In the genomic region with DNA sequence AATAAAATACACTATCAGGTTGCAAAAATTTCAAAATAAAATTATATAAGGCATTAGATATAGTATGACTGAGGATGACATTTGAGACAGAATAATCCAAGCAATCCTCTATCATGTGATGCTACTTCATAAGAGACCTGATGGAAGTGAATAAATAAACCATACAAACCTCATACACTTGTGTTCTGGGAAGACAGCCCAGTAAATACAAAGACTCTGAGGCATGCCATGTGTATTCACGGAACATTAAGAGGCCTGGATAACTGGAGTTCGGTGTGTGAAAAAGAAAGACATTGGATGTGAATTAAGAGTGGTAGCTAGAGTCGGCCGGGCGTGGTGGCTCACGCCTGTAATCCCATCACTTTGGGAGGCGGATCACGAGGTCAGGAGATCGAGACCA, we compare ENCODE assay signal across 25 cellular contexts.
DNase-seq lines count a peak whose midpoint lies in the region; ATAC-seq and TF ChIP-seq lines count a peak whose summit lies in the region.
"Had no signal": no experiment of that assay in that cellular context is flagged by ENCODE, and none has a peak within 500 bp of the region (broad histone marks: within the 10 kb centered on the region; RNA-seq: fewer than 3 reads in every experiment).

No MANE protein-coding gene starts in this region.

- ATAC-seq in Right ventricle myocardium superior (ENCODE audit: poor library complexity) (peak; percentile 81), left lung (peak; percentile 74), GM21717 (IDR thresholded peaks at IDR 0.05; ENCODE audit: unreplicated experiment) (no peak)
- ATAC-seq: CD8-positive, alpha-beta T cell had no signal

- no peak overlapping the region for H3K27ac ChIP-seq in right atrium auricular region
- no peak overlapping the region for H3K27ac ChIP-seq in left lung
- H3K27ac ChIP-seq: 22Rv1, C4-2B, GM23248, PC-9 had no signal

- no peak for TF ChIP-seq CTCF in right atrium auricular region (IDR thresholded peaks at IDR 0.05)
- TF ChIP-seq CTCF in left lung (IDR thresholded peaks at IDR 0.05), result no peak
- TF ChIP-seq CTCF in GM10266 (IDR thresholded peaks at IDR 0.05; ENCODE audit: control insufficient read depth, insufficient read depth, low read depth, missing control alignments), result no peak

- no peaks in the 10 kb centered on the region for H3K27me3 ChIP-seq in right atrium auricular region
- H3K27me3 ChIP-seq in left lung, result no peaks in the 10 kb centered on the region

- H3K4me1 ChIP-seq in right atrium auricular region (no peaks in the 10 kb centered on the region), left lung (no peaks in the 10 kb centered on the region)
- H3K4me1 ChIP-seq: Caco-2 had no signal

- intact Hi-C loops in Right ventricle myocardium superior (cut with DNase I) (no loop called here), left lung (cut with DNase I) (no loop called here)

- no peaks in the 10 kb centered on the region for H3K9me3 ChIP-seq in right atrium auricular region
- H3K9me3 ChIP-seq in left lung, result peaks cover 0 to 4% of the 10 kb centered on the region in 2 donors
- H3K9me3 ChIP-seq: Caco-2 had no signal

- no peak overlapping the region for H3K4me3 ChIP-seq in right atrium auricular region
- H3K4me3 ChIP-seq in left lung, result no peak overlapping the region
- H3K4me3 ChIP-seq: GM23248, PC-9 had no signal

- no peaks in the 10 kb centered on the region for H3K36me3 ChIP-seq in right atrium auricular region
- no peaks in the 10 kb centered on the region for H3K36me3 ChIP-seq in left lung

- DNase-seq in DMS153 (lab: John Stamatoyannopoulos, UW), result peak; percentile 18
- DNase-seq in DMS153 treated with DMSO at 0.1 percent for 48 hours (lab: John Stamatoyannopoulos, UW; ENCODE audit: unreplicated experiment), result no peak
- no peak for DNase-seq in Right ventricle myocardium superior
- no peak for DNase-seq in right atrium auricular region (ENCODE audit: low spot score)
- DNase-seq in NCI-H2029 treated with DMSO at 0.1 percent for 48 hours (lab: John Stamatoyannopoulos, UW), result peak; percentile 73
- DNase-seq in left lung, result no peak
- DNase-seq in GM10266 (ENCODE audit: extremely low spot score), result no peak
- DNase-seq: Caco-2; CD8-positive, alpha-beta T cell; GM23248; H7; Karpas-422; NCI-H1105 treated with DMSO at 0.1 percent for 48 hours; NCI-H146; NCI-H1930; NCI-H2171; NCI-H226; NCI-H524; NCI-H748 treated with DMSO at 0.1 percent for 48 hours; NK-92 treated with Interleukin-12 subunit alpha and Interleukin-12 subunit beta, amount 100 ng/mL, for 24 hours; PC-9; SHP77 had no signal

Comparison
In these comparisons a context has a peak if more than half of its experiments do, and no peak if none do; other contexts are left out.
1. DNase-seq: peak in DMS153 (single experiment) and NCI-H2029 treated with DMSO at 0.1 percent for 48 hours (single experiment); none in DMS153 treated with DMSO at 0.1 percent for 48 hours (single experiment), Right ventricle myocardium superior (single experiment), right atrium auricular region (single experiment), left lung (0 of 2) and GM10266 (single experiment).